ENCODE assay signal across 2 cellular contexts in genomic region chr9:133961226-133962165, GRCh38.
TF ChIP-seq lines count a peak whose summit lies in the region.

No MANE protein-coding gene starts in this region.

TF ChIP-seq in IMR-90, 13 proteins besides CTCF, POLR2A, EP300 and RAD21:
- no peak for TF ChIP-seq CEBPB (IDR thresholded peaks at IDR 0.05; ENCODE audit: low read depth, low read length)
- no peak for TF ChIP-seq MXI1 (IDR thresholded peaks at IDR 0.05; ENCODE audit: borderline replicate concordance, low read depth, low read length)
- no peak for TF ChIP-seq BHLHE40 (IDR thresholded peaks at IDR 0.05; ENCODE audit: low read depth, low read length)
- no peak for TF ChIP-seq SMC3 (IDR thresholded peaks at IDR 0.05; ENCODE audit: low read depth, low read length)
- no peak for TF ChIP-seq FOS (IDR thresholded peaks at IDR 0.05; ENCODE audit: low read depth, low read length)
- TF ChIP-seq MAZ (IDR thresholded peaks at IDR 0.05; ENCODE audit: borderline replicate concordance, low read depth, low read length): no peak
- TF ChIP-seq NFE2L2 (IDR thresholded peaks at IDR 0.05; ENCODE audit: low read depth, low read length): no peak
- no peak for TF ChIP-seq MAFK (IDR thresholded peaks at IDR 0.05; ENCODE audit: low read depth, low read length)
- TF ChIP-seq RCOR1 (IDR thresholded peaks at IDR 0.05; ENCODE audit: insufficient replicate concordance, low read length): no peak
- no peak for TF ChIP-seq CHD1 (IDR thresholded peaks at IDR 0.05; ENCODE audit: low read depth, low read length)
- no peak for TF ChIP-seq RFX5 (IDR thresholded peaks at IDR 0.05; ENCODE audit: low read depth, low read length)
- no peak for TF ChIP-seq ELK1 (IDR thresholded peaks at IDR 0.05; ENCODE audit: borderline replicate concordance, low read depth, low read length)
- no peak for TF ChIP-seq USF2 (IDR thresholded peaks at IDR 0.05; ENCODE audit: low read depth, low read length)

TF ChIP-seq in HEK293T, 16 proteins besides CTCF, POLR2A, EP300 and RAD21:
- no peak for TF ChIP-seq ELF4 (IDR thresholded peaks at IDR 0.05)
- TF ChIP-seq ZNF384 (IDR thresholded peaks at IDR 0.05): no peak
- TF ChIP-seq FOXA1 (IDR thresholded peaks at IDR 0.05): no peak
- TF ChIP-seq BHLHE40 (IDR thresholded peaks at IDR 0.05; ENCODE audit: borderline replicate concordance): no peak
- no peak for TF ChIP-seq HDGF (IDR thresholded peaks at IDR 0.05; ENCODE audit: borderline replicate concordance)
- no peak for TF ChIP-seq CTBP1 (IDR thresholded peaks at IDR 0.05; ENCODE audit: borderline replicate concordance)
- no peak for TF ChIP-seq SUZ12 (IDR thresholded peaks at IDR 0.05)
